24 cellular contexts compared by ENCODE assay signal in genomic region chr16:89936981-89937380, GRCh38.
"Had no signal": no experiment of that assay in that cellular context is flagged by ENCODE, and none has a peak within 500 bp of the region (broad histone marks: within the 10 kb centered on the region; RNA-seq: fewer than 3 reads in every experiment).

No MANE protein-coding gene starts in this region.

- H3K4me1 ChIP-seq: esophagus muscularis mucosa, foreskin keratinocyte, gastroesophageal sphincter, heart right ventricle, left lung, lower lobe of right lung had no signal

- DNase-seq: dermis blood vessel endothelial cell; dorsolateral prefrontal cortex; effector CD4-positive, alpha-beta T cell; effector memory CD4-positive, alpha-beta T cell; foreskin keratinocyte; head of caudate nucleus; heart right ventricle; hippocampal formation; left cardiac atrium; left lung; left ventricle myocardium superior; lower lobe of right lung; mesenchymal stem cell; mucosa of descending colon; naive B cell had no signal

- H3K27me3 ChIP-seq: dorsolateral prefrontal cortex, heart right ventricle had no signal

- H3K36me3 Mint-ChIP-seq: naive B cell had no signal

- H3K9me3 Mint-ChIP-seq: mesothelial cell of epicardium, naive B cell had no signal

- H3K4me1 Mint-ChIP-seq: mesothelial cell of epicardium, naive B cell had no signal

- H3K36me3 ChIP-seq: gastroesophageal sphincter, left lung, lower lobe of right lung had no signal

- H3K9me3 ChIP-seq: esophagus muscularis mucosa, gastroesophageal sphincter, heart right ventricle, left lung, lower lobe of right lung, mucosa of descending colon had no signal

- H3K27ac Mint-ChIP-seq: mesothelial cell of epicardium, naive B cell had no signal

- FAIRE-seq: colon, endothelial cell of umbilical vein, frontal cortex, islet of Langerhans, keratinocyte had no signal

- H3K27ac ChIP-seq: coronary artery, dorsolateral prefrontal cortex, esophagus muscularis mucosa, foreskin keratinocyte, gastroesophageal sphincter, heart right ventricle, left lung, lower lobe of right lung had no signal

- ATAC-seq: foreskin keratinocyte, gastroesophageal sphincter, left cardiac atrium, left lung, left ventricle myocardium superior, lower lobe of right lung, mucosa of descending colon had no signal

- H3K4me3 ChIP-seq: coronary artery, dorsolateral prefrontal cortex, esophagus muscularis mucosa, gastroesophageal sphincter, heart right ventricle, left lung, lower lobe of right lung, mucosa of descending colon had no signal

- H3K4me3 Mint-ChIP-seq: mesothelial cell of epicardium, naive B cell had no signal
